Comparison of ENCODE assay signal across 9 cellular contexts in the genomic region with DNA sequence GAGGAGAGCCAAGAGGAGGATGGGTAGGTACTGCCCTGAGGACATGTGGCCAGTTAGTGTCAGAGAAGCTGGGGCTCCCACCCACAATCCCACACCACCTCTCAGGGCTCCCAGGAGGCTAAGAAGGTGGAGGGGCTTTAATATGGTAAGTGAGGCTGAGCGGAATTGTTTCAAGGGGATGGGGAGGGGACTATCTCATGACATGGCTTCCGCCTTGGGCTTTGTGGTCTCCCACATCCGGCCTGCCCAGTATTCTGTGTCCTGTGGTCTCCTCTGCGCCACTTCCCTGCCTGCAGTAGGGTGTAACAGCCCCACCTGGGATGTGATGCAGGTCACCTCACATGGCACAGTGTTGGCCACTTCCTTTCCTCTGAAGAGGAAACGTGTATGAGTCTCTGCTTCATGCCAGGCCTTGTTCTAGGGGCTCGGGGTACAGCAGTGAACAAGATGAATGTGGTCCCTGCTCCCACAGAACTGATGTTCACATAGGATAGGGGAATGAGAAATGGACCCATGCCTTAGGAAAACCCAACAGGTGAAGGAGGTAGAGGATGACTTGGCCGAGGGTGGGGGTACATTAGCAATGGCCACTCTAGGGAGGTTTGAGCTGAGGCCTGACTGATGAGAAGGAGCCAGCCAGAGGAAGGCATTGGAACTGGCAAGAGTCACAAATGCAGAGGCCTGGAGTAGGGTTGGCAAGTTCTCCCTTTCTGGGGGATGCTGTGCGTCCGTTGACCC. TPM values are rescaled to one million over a fixed set of nuclear protein-coding genes. Genes with fewer than 3 reads are reported as not detected.
DNase-seq lines count a peak whose midpoint lies in the region; ATAC-seq and TF ChIP-seq lines count a peak whose summit lies in the region.
"Had no signal": no experiment of that assay in that cellular context is flagged by ENCODE, and none has a peak within 500 bp of the region (broad histone marks: within the 10 kb centered on the region; RNA-seq: fewer than 3 reads in every experiment).

No MANE protein-coding gene starts in this region.

- peak overlapping the region; percentile 85 to 89 for H3K27ac Mint-ChIP-seq in natural killer cell treated with Interleukin-12 subunit alpha and Interleukin-12 subunit beta and Interleukin-15 and Interleukin-18, amount 100 ng/mL, for 72 hours

- H3K4me3 Mint-ChIP-seq in natural killer cell treated with Interleukin-12 subunit alpha and Interleukin-12 subunit beta and Interleukin-15 and Interleukin-18, amount 100 ng/mL, for 72 hours, result peak overlapping the region; percentile 77

- H3K9me3 Mint-ChIP-seq in natural killer cell treated with Interleukin-12 subunit alpha and Interleukin-12 subunit beta and Interleukin-15 and Interleukin-18, amount 100 ng/mL, for 72 hours, result peaks cover 3% of the 10 kb centered on the region

- H3K36me3 ChIP-seq in MG63, result no peaks in the 10 kb centered on the region; the same call in 1 of the 2 replicates

- H3K4me3 ChIP-seq in GM12865 (ENCODE audit: low read depth, low read length) (no peak overlapping the region), MG63 (no peak overlapping the region)
- H3K4me3 ChIP-seq: skin epidermis had no signal

- H3K27me3 ChIP-seq in MG63, result peaks cover 34% of the 10 kb centered on the region

- H3K4me1 Mint-ChIP-seq in natural killer cell treated with Interleukin-12 subunit alpha and Interleukin-12 subunit beta and Interleukin-15 and Interleukin-18, amount 100 ng/mL, for 72 hours (ENCODE audit: low read depth in 2 of 2), result peaks cover 29 to 33% of the 10 kb centered on the region in 2 donors

- peaks cover 0 to 5% of the 10 kb centered on the region in 2 donors for H3K27me3 Mint-ChIP-seq in natural killer cell treated with Interleukin-12 subunit alpha and Interleukin-12 subunit beta and Interleukin-15 and Interleukin-18, amount 100 ng/mL, for 72 hours

- peak; percentile 91 to 97 for ATAC-seq in natural killer cell treated with Interleukin-12 subunit alpha and Interleukin-12 subunit beta and Interleukin-15 and Interleukin-18, amount 100 ng/mL, for 72 hours
- no peak for ATAC-seq in GM21360 (IDR thresholded peaks at IDR 0.05; ENCODE audit: unreplicated experiment)
- no peak for ATAC-seq in HG03097 (IDR thresholded peaks at IDR 0.05; ENCODE audit: low FRiP score, unreplicated experiment)

- no peak for TF ChIP-seq CTCF in GM12865 (IDR thresholded peaks at IDR 0.05; ENCODE audit: insufficient read depth, low read depth, low read length, missing control alignments)

- DNase-seq in GM12865 (ENCODE audit: low read depth) (peak; percentile 87), NAMALWA (ENCODE audit: low spot score) (peak; percentile 94), activated T-cell treated with anti-CD3 and anti-CD28 coated beads for 4 hours (peak; percentile 37), MG63 (no peak), SW 1271 (lab: John Stamatoyannopoulos, UW) (no peak)
- peak; percentile 94 for DNase-seq in natural killer cell treated with Interleukin-12 subunit alpha and Interleukin-12 subunit beta and Interleukin-15 and Interleukin-18, amount 100 ng/mL, for 72 hours (ENCODE audit: low spot score)

- peaks cover 9% of the 10 kb centered on the region for H3K36me3 Mint-ChIP-seq in natural killer cell treated with Interleukin-12 subunit alpha and Interleukin-12 subunit beta and Interleukin-15 and Interleukin-18, amount 100 ng/mL, for 72 hours

- no peaks in the 10 kb centered on the region for H3K9me3 ChIP-seq in MG63

RNA-seq across cellular contexts. Expression of a gene that starts 3.2 kb away (rescaled TPM):
- total RNA-seq in natural killer cell treated with Interleukin-12 subunit alpha and Interleukin-12 subunit beta and Interleukin-15 and Interleukin-18, amount 100 ng/mL, for 72 hours, result 10 to 100 TPM; 12.4 to 22.3 TPM
- not detected in 2 replicates for total RNA-seq in MG63 (2014; rRNA removed; shearing (Covaris generic); ENCODE audit: low replicate concordance)

RNA-seq across cellular contexts. Expression of a gene that starts 14.2 kb away (rescaled TPM):
- total RNA-seq in natural killer cell treated with Interleukin-12 subunit alpha and Interleukin-12 subunit beta and Interleukin-15 and Interleukin-18, amount 100 ng/mL, for 72 hours, result 10 to 100 TPM; 54.4 to 96.2 TPM
- total RNA-seq in MG63 (2014; rRNA removed; shearing (Covaris generic); ENCODE audit: low replicate concordance), result 100 and 144 TPM in 2 replicates

RNA-seq across cellular contexts. Expression of a gene that starts 18.4 kb away (rescaled TPM):
- total RNA-seq in natural killer cell treated with Interleukin-12 subunit alpha and Interleukin-12 subunit beta and Interleukin-15 and Interleukin-18, amount 100 ng/mL, for 72 hours, result 100 to 1,000 TPM; 213 to 295 TPM
- total RNA-seq in MG63 (2014; rRNA removed; shearing (Covaris generic); ENCODE audit: low replicate concordance), result 57.8 and 91.1 TPM in 2 replicates

Comparison
In these comparisons a context has a peak if more than half of its experiments do, and no peak if none do; other contexts are left out.
1. DNase-seq: peak in GM12865 (single experiment), NAMALWA (single experiment), activated T-cell treated with anti-CD3 and anti-CD28 coated beads for 4 hours (single experiment) and natural killer cell treated with Interleukin-12 subunit alpha and Interleukin-12 subunit beta and Interleukin-15 and Interleukin-18, amount 100 ng/mL, for 72 hours (single experiment); none in MG63 (single experiment) and SW 1271 (0 of 2).
2. ATAC-seq: peak in natural killer cell treated with Interleukin-12 subunit alpha and Interleukin-12 subunit beta and Interleukin-15 and Interleukin-18, amount 100 ng/mL, for 72 hours (2 of 2); none in GM21360 (single experiment) and HG03097 (single experiment).
3. RNA of a gene that starts 3.2 kb away (total RNA-seq): 12.4 to 22.3 TPM in natural killer cell treated with Interleukin-12 subunit alpha and Interleukin-12 subunit beta and Interleukin-15 and Interleukin-18, amount 100 ng/mL, for 72 hours; not detected in MG63; every median in the first group is over 10 times any median in the second.